Comparison of ENCODE assay signal across 26 cellular contexts in genomic region chr10:33161550-33162247, GRCh38.
"Had no signal": no experiment of that assay in that cellular context is flagged by ENCODE, and none has a peak within 500 bp of the region (broad histone marks: within the 10 kb centered on the region; RNA-seq: fewer than 3 reads in every experiment).

No MANE protein-coding gene starts in this region.

- H3K27ac Mint-ChIP-seq: dendritic cell treated with granulocyte-macrophage colony-stimulating factor and Interleukin-4, amounts not matched to agents 40 ng/mL and 50 ng/mL, for 4 days; effector memory CD8-positive, alpha-beta T cell; endodermal cell had no signal

- H3K27me3 ChIP-seq: colonic mucosa, esophagus squamous epithelium, left lung had no signal

- H3K9me3 Mint-ChIP-seq: dendritic cell treated with granulocyte-macrophage colony-stimulating factor and Interleukin-4, amounts not matched to agents 40 ng/mL and 50 ng/mL, for 4 days; effector memory CD8-positive, alpha-beta T cell; endodermal cell had no signal

- H3K4me1 ChIP-seq: colonic mucosa, gastrocnemius medialis, lower lobe of right lung had no signal

- H3K9me3 ChIP-seq: colonic mucosa, esophagus squamous epithelium, gastrocnemius medialis, heart right ventricle, left lung, lower lobe of right lung had no signal

- H3K27ac ChIP-seq: colonic mucosa, epithelial cell of prostate, esophagus squamous epithelium, gastrocnemius medialis, heart right ventricle, left lung, lower lobe of right lung had no signal

- H3K36me3 ChIP-seq: colonic mucosa, esophagus squamous epithelium, gastrocnemius medialis, heart right ventricle, left lung, lower lobe of right lung had no signal

- ATAC-seq: effector memory CD8-positive, alpha-beta T cell; esophagus mucosa; gastrocnemius medialis; heart right ventricle; left colon; left lung; left ventricle myocardium superior; lower lobe of right lung had no signal

- H3K4me3 Mint-ChIP-seq: dendritic cell treated with granulocyte-macrophage colony-stimulating factor and Interleukin-4, amounts not matched to agents 40 ng/mL and 50 ng/mL, for 4 days; effector memory CD8-positive, alpha-beta T cell; endodermal cell had no signal

- FAIRE-seq: endometrium, islet of Langerhans, keratinocyte had no signal

- H3K4me3 ChIP-seq: colonic mucosa, esophagus squamous epithelium, gastrocnemius medialis, heart right ventricle, left lung, lower lobe of right lung had no signal

- DNase-seq: colonic mucosa; cortex of kidney; effector CD8-positive, alpha-beta T cell; effector memory CD8-positive, alpha-beta T cell; endodermal cell; erythroblast; esophagus squamous epithelium; foreskin fibroblast; foreskin melanocyte; gastrocnemius medialis; glutamatergic neuron; head of caudate nucleus; heart right ventricle; hippocampal formation; left colon; left lung; left ventricle myocardium superior; lower lobe of right lung; mesendoderm; midbrain had no signal
